Comparison of ENCODE assay signal across 1 cellular context in the genomic region with DNA sequence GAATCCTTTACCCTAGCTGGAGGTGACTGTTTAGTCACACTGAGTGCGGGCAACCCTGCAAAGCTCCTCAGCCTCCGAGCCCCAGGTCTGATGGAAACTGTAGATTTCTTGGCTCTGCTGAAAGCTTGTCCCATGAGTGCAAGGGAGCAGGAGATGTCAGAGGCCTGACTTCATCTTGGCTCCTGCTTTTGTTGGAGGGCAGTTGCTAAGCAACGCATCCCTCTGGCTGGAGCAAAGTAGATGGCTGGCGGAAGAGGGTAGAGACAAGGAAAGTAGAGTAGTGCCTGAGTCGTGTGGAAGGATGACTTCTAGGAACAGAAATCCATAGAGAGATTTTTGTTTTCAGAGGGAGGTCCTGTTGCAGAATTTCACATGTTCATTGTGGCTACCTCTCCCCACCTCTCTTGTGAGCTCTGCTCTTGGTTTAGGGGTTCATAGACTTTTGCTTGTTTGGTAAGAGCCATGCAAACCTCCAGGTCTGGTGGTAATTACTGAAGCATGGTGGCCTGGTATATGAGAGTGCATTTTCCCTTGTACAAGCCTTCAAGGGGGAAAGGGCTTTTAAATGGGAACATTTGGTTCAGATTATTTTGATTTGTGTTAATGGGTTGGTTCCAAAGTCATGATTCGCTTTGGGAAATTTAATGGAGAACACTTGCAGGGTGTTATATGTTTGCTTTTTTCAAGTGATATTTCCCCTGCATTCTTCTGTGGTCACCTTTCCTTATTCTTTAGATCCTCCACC.
TF ChIP-seq lines count a peak whose summit lies in the region.

No MANE protein-coding gene starts in this region.

TF ChIP-seq in WTC11, 78 proteins besides CTCF, POLR2A, EP300 and RAD21 (continued from another document):
- TF ChIP-seq, protein P1, sequence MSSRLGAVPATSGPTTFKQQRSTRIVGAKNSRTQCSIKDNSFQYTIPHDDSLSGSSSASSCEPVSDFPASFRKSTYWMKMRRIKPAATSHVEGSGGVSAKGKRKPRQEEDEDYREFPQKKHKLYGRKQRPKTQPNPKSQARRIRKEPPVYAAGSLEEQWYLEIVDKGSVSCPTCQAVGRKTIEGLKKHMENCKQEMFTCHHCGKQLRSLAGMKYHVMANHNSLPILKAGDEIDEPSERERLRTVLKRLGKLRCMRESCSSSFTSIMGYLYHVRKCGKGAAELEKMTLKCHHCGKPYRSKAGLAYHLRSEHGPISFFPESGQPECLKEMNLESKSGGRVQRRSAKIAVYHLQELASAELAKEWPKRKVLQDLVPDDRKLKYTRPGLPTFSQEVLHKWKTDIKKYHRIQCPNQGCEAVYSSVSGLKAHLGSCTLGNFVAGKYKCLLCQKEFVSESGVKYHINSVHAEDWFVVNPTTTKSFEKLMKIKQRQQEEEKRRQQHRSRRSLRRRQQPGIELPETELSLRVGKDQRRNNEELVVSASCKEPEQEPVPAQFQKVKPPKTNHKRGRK (CRISPR knock-in tag; IDR thresholded peaks at IDR 0.05; ENCODE audit: borderline replicate concordance) = no peak
- TF ChIP-seq, protein P2, sequence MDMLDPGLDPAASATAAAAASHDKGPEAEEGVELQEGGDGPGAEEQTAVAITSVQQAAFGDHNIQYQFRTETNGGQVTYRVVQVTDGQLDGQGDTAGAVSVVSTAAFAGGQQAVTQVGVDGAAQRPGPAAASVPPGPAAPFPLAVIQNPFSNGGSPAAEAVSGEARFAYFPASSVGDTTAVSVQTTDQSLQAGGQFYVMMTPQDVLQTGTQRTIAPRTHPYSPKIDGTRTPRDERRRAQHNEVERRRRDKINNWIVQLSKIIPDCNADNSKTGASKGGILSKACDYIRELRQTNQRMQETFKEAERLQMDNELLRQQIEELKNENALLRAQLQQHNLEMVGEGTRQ (CRISPR knock-in tag; IDR thresholded peaks at IDR 0.05) = no peak
- TF ChIP-seq, protein P3, sequence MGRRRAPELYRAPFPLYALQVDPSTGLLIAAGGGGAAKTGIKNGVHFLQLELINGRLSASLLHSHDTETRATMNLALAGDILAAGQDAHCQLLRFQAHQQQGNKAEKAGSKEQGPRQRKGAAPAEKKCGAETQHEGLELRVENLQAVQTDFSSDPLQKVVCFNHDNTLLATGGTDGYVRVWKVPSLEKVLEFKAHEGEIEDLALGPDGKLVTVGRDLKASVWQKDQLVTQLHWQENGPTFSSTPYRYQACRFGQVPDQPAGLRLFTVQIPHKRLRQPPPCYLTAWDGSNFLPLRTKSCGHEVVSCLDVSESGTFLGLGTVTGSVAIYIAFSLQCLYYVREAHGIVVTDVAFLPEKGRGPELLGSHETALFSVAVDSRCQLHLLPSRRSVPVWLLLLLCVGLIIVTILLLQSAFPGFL (CRISPR knock-in tag; IDR thresholded peaks at IDR 0.05; ENCODE audit: borderline replicate concordance) = no peak
- TF ChIP-seq, protein P4, sequence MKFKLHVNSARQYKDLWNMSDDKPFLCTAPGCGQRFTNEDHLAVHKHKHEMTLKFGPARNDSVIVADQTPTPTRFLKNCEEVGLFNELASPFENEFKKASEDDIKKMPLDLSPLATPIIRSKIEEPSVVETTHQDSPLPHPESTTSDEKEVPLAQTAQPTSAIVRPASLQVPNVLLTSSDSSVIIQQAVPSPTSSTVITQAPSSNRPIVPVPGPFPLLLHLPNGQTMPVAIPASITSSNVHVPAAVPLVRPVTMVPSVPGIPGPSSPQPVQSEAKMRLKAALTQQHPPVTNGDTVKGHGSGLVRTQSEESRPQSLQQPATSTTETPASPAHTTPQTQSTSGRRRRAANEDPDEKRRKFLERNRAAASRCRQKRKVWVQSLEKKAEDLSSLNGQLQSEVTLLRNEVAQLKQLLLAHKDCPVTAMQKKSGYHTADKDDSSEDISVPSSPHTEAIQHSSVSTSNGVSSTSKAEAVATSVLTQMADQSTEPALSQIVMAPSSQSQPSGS (CRISPR knock-in tag; IDR thresholded peaks at IDR 0.05; ENCODE audit: borderline replicate concordance, low read depth) = no peak
- TF ChIP-seq ZNF121 (CRISPR knock-in tag; IDR thresholded peaks at IDR 0.05) (no peak), RELA (CRISPR knock-in tag; IDR thresholded peaks at IDR 0.05; ENCODE audit: borderline replicate concordance) (no peak), TEAD4 (CRISPR knock-in tag; IDR thresholded peaks at IDR 0.05) (no peak), MXD4 (CRISPR knock-in tag; IDR thresholded peaks at IDR 0.05; ENCODE audit: borderline replicate concordance) (no peak)
- TF ChIP-seq, protein P5, sequence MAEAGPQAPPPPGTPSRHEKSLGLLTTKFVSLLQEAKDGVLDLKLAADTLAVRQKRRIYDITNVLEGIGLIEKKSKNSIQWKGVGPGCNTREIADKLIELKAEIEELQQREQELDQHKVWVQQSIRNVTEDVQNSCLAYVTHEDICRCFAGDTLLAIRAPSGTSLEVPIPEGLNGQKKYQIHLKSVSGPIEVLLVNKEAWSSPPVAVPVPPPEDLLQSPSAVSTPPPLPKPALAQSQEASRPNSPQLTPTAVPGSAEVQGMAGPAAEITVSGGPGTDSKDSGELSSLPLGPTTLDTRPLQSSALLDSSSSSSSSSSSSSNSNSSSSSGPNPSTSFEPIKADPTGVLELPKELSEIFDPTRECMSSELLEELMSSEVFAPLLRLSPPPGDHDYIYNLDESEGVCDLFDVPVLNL (CRISPR knock-in tag; IDR thresholded peaks at IDR 0.05; ENCODE audit: borderline replicate concordance, low read depth) = no peak
